Comparison of ENCODE assay signal across 20 cellular contexts in genomic region chr7:107007892-107008287, GRCh38. TPM values are rescaled to one million over a fixed set of nuclear protein-coding genes. Genes with fewer than 3 reads are reported as not detected.
DNase-seq lines count a peak whose midpoint lies in the region; ATAC-seq, FAIRE-seq and TF ChIP-seq lines count a peak whose summit lies in the region.
"Had no signal": no experiment of that assay in that cellular context is flagged by ENCODE, and none has a peak within 500 bp of the region (broad histone marks: within the 10 kb centered on the region; RNA-seq: fewer than 3 reads in every experiment).

No MANE protein-coding gene starts in this region.

- TF ChIP-seq CTCF in heart right ventricle (IDR thresholded peaks at IDR 0.05) (no peak), D721Med (IDR thresholded peaks at IDR 0.05; ENCODE audit: insufficient read depth, missing control alignments) (no peak), transverse colon (IDR thresholded peaks at IDR 0.05) (no peak)

- H3K36me3 ChIP-seq in CD8-positive, alpha-beta memory T cell (ENCODE audit: insufficient read depth, low read length): no peaks in the 10 kb centered on the region
- no peaks in the 10 kb centered on the region for H3K36me3 ChIP-seq in SK-N-MC (ENCODE audit: insufficient read depth, low read length)
- H3K36me3 ChIP-seq in heart right ventricle: no peaks in the 10 kb centered on the region
- H3K36me3 ChIP-seq in transverse colon: no peaks in the 10 kb centered on the region
- H3K36me3 ChIP-seq: BLaER1 treated with 17β-estradiol and CSF1 and Interleukin-3, amounts not matched to agents 10 nM and 100 nM had no signal

- no peak overlapping the region for H3K27ac Mint-ChIP-seq in CD8-positive, alpha-beta memory T cell
- H3K27ac Mint-ChIP-seq: CD4-positive, CD25-positive, alpha-beta regulatory T cell had no signal

- H3K9me3 ChIP-seq in CD8-positive, alpha-beta memory T cell (ENCODE audit: low read length): no peaks in the 10 kb centered on the region
- H3K9me3 ChIP-seq in SK-N-MC (ENCODE audit: low read depth, low read length) (no peaks in the 10 kb centered on the region), heart right ventricle (no peaks in the 10 kb centered on the region), transverse colon (no peaks in the 10 kb centered on the region)
- H3K9me3 ChIP-seq: BLaER1 treated with 17β-estradiol and CSF1 and Interleukin-3, amounts not matched to agents 10 nM and 100 nM had no signal

- intact Hi-C loops in heart right ventricle (cut with DNase I): no loop called here
- intact Hi-C loops in transverse colon (cut with DNase I; ENCODE audit: low total_unique reads): no loop called here

- ATAC-seq in heart right ventricle: peak in 5 of 8 donors; percentile 13 to 42 (median 29)
- ATAC-seq: HepG2 had no signal

- TF ChIP-seq POLR2A in transverse colon (IDR thresholded peaks at IDR 0.05): no peak

- peaks cover 0 to 11% of the 10 kb centered on the region in 2 donors for H3K27me3 Mint-ChIP-seq in CD8-positive, alpha-beta memory T cell

- H3K4me3 Mint-ChIP-seq in CD8-positive, alpha-beta memory T cell: no peak overlapping the region
- H3K4me3 Mint-ChIP-seq: CD4-positive, CD25-positive, alpha-beta regulatory T cell; H9 had no signal

- WGBS in heart right ventricle, 2 donors: 24 to 38% methylated on average over 2 of the region's 2 CpGs
- WGBS in transverse colon (ENCODE audit: low coverage in 1 of 2), 2 donors: 45 to 50% methylated on average over 2 of the region's 2 CpGs

- no peaks in the 10 kb centered on the region for H3K36me3 Mint-ChIP-seq in CD8-positive, alpha-beta memory T cell
- H3K36me3 Mint-ChIP-seq: CD4-positive, CD25-positive, alpha-beta regulatory T cell had no signal

- TF ChIP-seq EP300 in transverse colon (IDR thresholded peaks at IDR 0.05; ENCODE audit: low read depth): no peak

- CTCF ChIA-PET in CD8-positive, alpha-beta memory T cell (lab: Charles Lee): interaction anchor here (1.0 kb wide), 1 partner anchor 16 kb away, joined by 4 read pairs; no protein-coding TSS in a partner anchor

- H3K27ac ChIP-seq in CD8-positive, alpha-beta memory T cell (ENCODE audit: low read depth, low read length): peak overlapping the region; percentile 88
- H3K27ac ChIP-seq in SK-N-MC: peak overlapping the region; percentile 96
- H3K27ac ChIP-seq in heart right ventricle: peak overlapping the region in 8 of 10 donors; percentile 43 to 80 (median 70)
- H3K27ac ChIP-seq in transverse colon: no peak overlapping the region
- H3K27ac ChIP-seq: BLaER1 treated with 17β-estradiol and CSF1 and Interleukin-3, amounts not matched to agents 10 nM and 100 nM had no signal

- no peaks in the 10 kb centered on the region for H3K4me1 Mint-ChIP-seq in CD8-positive, alpha-beta memory T cell
- H3K4me1 Mint-ChIP-seq: CD4-positive, CD25-positive, alpha-beta regulatory T cell had no signal

- no peaks in the 10 kb centered on the region for H3K9me3 Mint-ChIP-seq in CD8-positive, alpha-beta memory T cell
- H3K9me3 Mint-ChIP-seq: H9 had no signal

- DNase-seq in CD8-positive, alpha-beta memory T cell: no peak
- DNase-seq in SK-N-MC (ENCODE audit: low read depth, low spot score): no peak
- no peak for DNase-seq in heart right ventricle
- peak; percentile 62 for DNase-seq in islet precursor cell
- DNase-seq in D721Med (ENCODE audit: insufficient read length, low spot score): no peak
- no peak for DNase-seq in RPMI8226
- no peak for DNase-seq in NCI-H2171 (lab: John Stamatoyannopoulos, UW)
- no peak for DNase-seq in transverse colon
- DNase-seq: ACHN; Calu3; CD4-positive, CD25-positive, alpha-beta regulatory T cell; DMS79; EL; GOT3; H9 had no signal

- H3K9ac ChIP-seq in SK-N-MC (ENCODE audit: insufficient read length): no peak overlapping the region
- H3K9ac ChIP-seq: BLaER1 treated with 17β-estradiol and CSF1 and Interleukin-3, amounts not matched to agents 10 nM and 100 nM had no signal

- FAIRE-seq in D721Med (lab: Jason Lieb, UNC): no peak
- FAIRE-seq: G401.6, GM12892, HepG2, HTR-8/SVneo had no signal

- in situ Hi-C loops in transverse colon (cut with MboI; ENCODE audit: low pct_ligation_motif_present in 1 of 4, low pct_unique_long_range_greater_than_20kb in 1 of 4, low sequenced_read_pairs in 3 of 4): no loop called here

- H3K27me3 ChIP-seq in CD8-positive, alpha-beta memory T cell (ENCODE audit: insufficient read depth, low read length, poor library complexity, severe bottlenecking): no peaks in the 10 kb centered on the region
- H3K27me3 ChIP-seq in heart right ventricle (no peaks in the 10 kb centered on the region), transverse colon (no peaks in the 10 kb centered on the region)
- H3K27me3 ChIP-seq: BLaER1 treated with 17β-estradiol and CSF1 and Interleukin-3, amounts not matched to agents 10 nM and 100 nM had no signal

- H3K4me3 ChIP-seq in CD8-positive, alpha-beta memory T cell (ENCODE audit: low read length): no peak overlapping the region
- H3K4me3 ChIP-seq in SK-N-MC (no peak overlapping the region), heart right ventricle (no peak overlapping the region), transverse colon (no peak overlapping the region)
- H3K4me3 ChIP-seq: BLaER1 treated with 17β-estradiol and CSF1 and Interleukin-3, amounts not matched to agents 10 nM and 100 nM had no signal

- no peaks in the 10 kb centered on the region for H3K4me1 ChIP-seq in CD8-positive, alpha-beta memory T cell (ENCODE audit: insufficient read depth, low read length)
- H3K4me1 ChIP-seq in heart right ventricle (peaks cover 0 to 27% (median 13%) of the 10 kb centered on the region in 9 donors), transverse colon (no peaks in the 10 kb centered on the region)
- H3K4me1 ChIP-seq: BLaER1 treated with 17β-estradiol and CSF1 and Interleukin-3, amounts not matched to agents 10 nM and 100 nM had no signal

- POLR2A ChIA-PET in CD8-positive, alpha-beta memory T cell (lab: Charles Lee): no interaction called here

RNA-seq across cellular contexts. Expression of gene PRKAR2B, which starts 36.6 kb away (rescaled TPM):
- total RNA-seq in CD8-positive, alpha-beta memory T cell: 1 to 10 TPM; 1.1 to 1.2 TPM
- 0.93 TPM for polyA plus RNA-seq in CD8-positive, alpha-beta memory T cell
- total RNA-seq in heart right ventricle (10 to 100 TPM; 18.8 to 42.5 (median 24.9) TPM), transverse colon (10 to 100 TPM in 2 of 4 donors, 1 to 10 TPM in 2; 7.1 to 22.8 (median 12.9) TPM)
- 1 to 10 TPM; 5.4 to 8.2 TPM for polyA plus RNA-seq in heart right ventricle
- total RNA-seq: HepG2 had no signal
- polyA plus RNA-seq: HepG2 had no signal

Comparison
In these comparisons a context has a peak if more than half of its experiments do, and no peak if none do; other contexts are left out.
1. H3K27ac ChIP-seq: peak in CD8-positive, alpha-beta memory T cell (single experiment), SK-N-MC (single experiment) and heart right ventricle (8 of 10); none in transverse colon (0 of 4).